In the genomic region with DNA sequence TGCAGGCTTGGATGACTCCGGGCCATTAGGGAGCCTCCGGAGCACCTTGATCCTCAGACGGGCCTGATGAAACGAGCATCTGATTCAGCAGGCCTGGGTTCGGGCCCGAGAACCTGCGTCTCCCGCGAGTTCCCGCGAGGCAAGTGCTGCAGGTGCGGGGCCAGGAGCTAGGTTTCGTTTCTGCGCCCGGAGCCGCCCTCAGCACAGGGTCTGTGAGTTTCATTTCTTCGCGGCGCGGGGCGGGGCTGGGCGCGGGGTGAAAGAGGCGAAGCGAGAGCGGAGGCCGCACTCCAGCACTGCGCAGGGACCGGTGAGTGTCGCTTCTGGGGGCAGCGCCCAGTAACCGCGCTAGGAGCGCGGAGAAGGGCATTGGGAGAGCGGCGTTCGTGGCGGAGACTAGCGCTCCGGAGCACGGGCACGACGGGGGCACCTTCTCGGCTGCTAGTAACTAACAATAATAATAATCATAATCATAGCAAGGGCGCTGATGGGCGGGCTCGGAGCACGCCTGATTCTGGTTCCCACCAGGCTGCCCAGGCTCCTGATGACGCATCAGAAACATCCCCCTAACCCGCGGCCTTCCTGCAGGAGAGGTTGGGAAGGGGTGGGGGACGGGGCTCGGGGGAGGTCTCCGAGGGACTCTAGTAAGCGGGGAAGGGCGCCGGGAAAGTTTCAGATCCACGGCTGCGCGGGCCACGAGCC, we compare ENCODE assay signal across 8 cellular contexts. TPM values are rescaled to one million over a fixed set of nuclear protein-coding genes. Genes with fewer than 3 reads are reported as not detected.
DNase-seq lines count a peak whose midpoint lies in the region; ATAC-seq and TF ChIP-seq lines count a peak whose summit lies in the region.

A gene with protein sequence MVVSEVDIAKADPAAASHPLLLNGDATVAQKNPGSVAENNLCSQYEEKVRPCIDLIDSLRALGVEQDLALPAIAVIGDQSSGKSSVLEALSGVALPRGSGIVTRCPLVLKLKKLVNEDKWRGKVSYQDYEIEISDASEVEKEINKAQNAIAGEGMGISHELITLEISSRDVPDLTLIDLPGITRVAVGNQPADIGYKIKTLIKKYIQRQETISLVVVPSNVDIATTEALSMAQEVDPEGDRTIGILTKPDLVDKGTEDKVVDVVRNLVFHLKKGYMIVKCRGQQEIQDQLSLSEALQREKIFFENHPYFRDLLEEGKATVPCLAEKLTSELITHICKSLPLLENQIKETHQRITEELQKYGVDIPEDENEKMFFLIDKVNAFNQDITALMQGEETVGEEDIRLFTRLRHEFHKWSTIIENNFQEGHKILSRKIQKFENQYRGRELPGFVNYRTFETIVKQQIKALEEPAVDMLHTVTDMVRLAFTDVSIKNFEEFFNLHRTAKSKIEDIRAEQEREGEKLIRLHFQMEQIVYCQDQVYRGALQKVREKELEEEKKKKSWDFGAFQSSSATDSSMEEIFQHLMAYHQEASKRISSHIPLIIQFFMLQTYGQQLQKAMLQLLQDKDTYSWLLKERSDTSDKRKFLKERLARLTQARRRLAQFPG (plus strand): TSS at position 286 of the 702 bp plus-strand sequence. CDS start 5,832 bp downstream, outside the sequence.

- in situ Hi-C loops in GM18951 (cut with MboI; ENCODE audit: low sequenced_read_pairs, unreplicated experiment): no loop called here

- H3F3A ChIP-seq in smooth muscle cell (ENCODE audit: low read depth): no peaks in the 10 kb centered on the region

- no peak within 1 kb of the TSS for H3K9ac ChIP-seq in smooth muscle cell (ENCODE audit: low read depth)

- no peaks in the 10 kb centered on the region for H3K79me2 ChIP-seq in smooth muscle cell (ENCODE audit: low read depth)

- intact Hi-C loops in A673 (cut with micrococcal nuclease; ENCODE audit: unreplicated experiment) (no loop called here), body of pancreas (cut with DNase I) (no loop called here)

- 0 to 2% methylated on average over 8 to 56 of the region's 62 CpGs for WGBS in body of pancreas, 2 donors
- WGBS in smooth muscle cell (ENCODE audit: low lambda C conversion rate): 9% methylated on average over 61 of the region's 62 CpGs

- H3K4me3 ChIP-seq in A673 (ENCODE audit: low read depth, low read length, poor library complexity, severe bottlenecking) (peak within 1 kb of the TSS; percentile 39), body of pancreas (peak within 1 kb of the TSS; percentile 64 to 74), smooth muscle cell (peak within 1 kb of the TSS; percentile 69)

- H3K4me1 ChIP-seq in A673 (ENCODE audit: insufficient read depth, low read length, poor library complexity, severe bottlenecking) (no peaks in the 10 kb centered on the region), body of pancreas (peaks cover 10% of the 10 kb centered on the region), smooth muscle cell (ENCODE audit: low read depth) (no peaks in the 10 kb centered on the region)

- POLR2A ChIA-PET in A673 (lab: Charles Lee; ENCODE audit: low non-redundant PET): no interaction called here

- H3K27me3 ChIP-seq in A673 (replicated peaks; ENCODE audit: insufficient read depth, low read depth, low read length, poor library complexity) (peaks cover 15% of the 10 kb centered on the region), body of pancreas (no peaks in the 10 kb centered on the region), smooth muscle cell (ENCODE audit: low read depth) (peaks cover 59% of the 10 kb centered on the region)

- no peak within 1 kb of the TSS for H3K27ac ChIP-seq in A673 (ENCODE audit: low read depth, low read length, poor library complexity, severe bottlenecking)
- H3K27ac ChIP-seq in body of pancreas: peak within 1 kb of the TSS in 3 of 4 donors; percentile 59 to 64 (median 59)
- H3K27ac ChIP-seq in smooth muscle cell (ENCODE audit: low read depth): no peak within 1 kb of the TSS

- H4K20me1 ChIP-seq in smooth muscle cell (ENCODE audit: low read depth): no peaks in the 10 kb centered on the region

- DNase-seq in A673 (ENCODE audit: low spot score) (no peak), T-helper 22 cell (ENCODE audit: low read depth) (peak; percentile 64), body of pancreas (peak; percentile 74 to 80 (median 77)), iPS-NIHi7 (ENCODE audit: extremely low spot score) (peak; percentile 42), smooth muscle cell (lab: John Stamatoyannopoulos, UW; ENCODE audit: unreplicated experiment) (no peak), NCI-H1694 (lab: John Stamatoyannopoulos, UW) (no peak)

- H3K4me2 ChIP-seq in smooth muscle cell: peak within 1 kb of the TSS; percentile 92

- TF ChIP-seq CTCF in A673 (conservative IDR thresholded peaks at IDR 0.05; ENCODE audit: low read depth, low read length): no peak
- TF ChIP-seq CTCF in body of pancreas (IDR thresholded peaks at IDR 0.05): no peak
- no peak for TF ChIP-seq CTCF in smooth muscle cell (IDR thresholded peaks at IDR 0.05; ENCODE audit: borderline replicate concordance, insufficient read depth, poor library complexity, severe bottlenecking)

- no peaks in the 10 kb centered on the region for H3K36me3 ChIP-seq in A673 (ENCODE audit: insufficient read depth, low read length, poor library complexity, severe bottlenecking)
- H3K36me3 ChIP-seq in body of pancreas (replicated peaks in 1 of 2; ENCODE audit: insufficient read depth in 1 of 2, low read depth in 2 of 2): no peaks in the 10 kb centered on the region
- no peaks in the 10 kb centered on the region for H3K36me3 ChIP-seq in smooth muscle cell (ENCODE audit: low read depth)

- CTCF ChIA-PET in A673 (lab: Charles Lee): no interaction called here

- BruUV-seq in A673 (replicated peaks; lab: Mats Ljungman, UMichigan): no TSS peak

- TF ChIP-seq POLR2A in GM18951 (IDR thresholded peaks at IDR 0.05; ENCODE audit: extremely low read depth, insufficient read depth, insufficient read length): peak; percentile 99
- TF ChIP-seq POLR2A in body of pancreas (IDR thresholded peaks at IDR 0.05): peak; percentile 47 to 85 (median 84)

- peak within 1 kb of the TSS; percentile 82 for H2AFZ ChIP-seq in smooth muscle cell (ENCODE audit: low read depth)

- H3K9me3 ChIP-seq in A673 (ENCODE audit: low read depth, low read length, poor library complexity, severe bottlenecking) (no peaks in the 10 kb centered on the region), body of pancreas (no peaks in the 10 kb centered on the region), smooth muscle cell (replicated peaks; ENCODE audit: low read depth) (no peaks in the 10 kb centered on the region)

- ATAC-seq in HG03342 (IDR thresholded peaks at IDR 0.05; ENCODE audit: unreplicated experiment) (peak; percentile 76), body of pancreas (peak; percentile 86)

RNA-seq across cellular contexts. Expression of the gene that starts here (rescaled TPM):
- total RNA-seq in A673 (2021) (1.2 and 1.7 TPM in 2 replicates), body of pancreas (10 to 100 TPM in 1 of 2 donors, 1 to 10 TPM in 1; 7.0 to 14.8 TPM), smooth muscle cell (1.3 and 4.6 TPM in 2 replicates)
- polyA plus RNA-seq in smooth muscle cell: 2.0 and 3.5 TPM in 2 replicates

Comparison
In these comparisons a context has a peak if more than half of its experiments do, and no peak if none do; other contexts are left out.
1. DNase-seq: peak in T-helper 22 cell (single experiment), body of pancreas (4 of 4) and iPS-NIHi7 (single experiment); none in A673 (single experiment), smooth muscle cell (single experiment) and NCI-H1694 (single experiment).
2. H3K27ac ChIP-seq: peak in body of pancreas (3 of 4); none in A673 (single experiment) and smooth muscle cell (single experiment).
3. Peak in every context shown above with its lines, with median percentiles within 50 percentile points of each other: H3K4me3 ChIP-seq.